Comparison of ENCODE assay signal across 20 cellular contexts in the genomic region with DNA sequence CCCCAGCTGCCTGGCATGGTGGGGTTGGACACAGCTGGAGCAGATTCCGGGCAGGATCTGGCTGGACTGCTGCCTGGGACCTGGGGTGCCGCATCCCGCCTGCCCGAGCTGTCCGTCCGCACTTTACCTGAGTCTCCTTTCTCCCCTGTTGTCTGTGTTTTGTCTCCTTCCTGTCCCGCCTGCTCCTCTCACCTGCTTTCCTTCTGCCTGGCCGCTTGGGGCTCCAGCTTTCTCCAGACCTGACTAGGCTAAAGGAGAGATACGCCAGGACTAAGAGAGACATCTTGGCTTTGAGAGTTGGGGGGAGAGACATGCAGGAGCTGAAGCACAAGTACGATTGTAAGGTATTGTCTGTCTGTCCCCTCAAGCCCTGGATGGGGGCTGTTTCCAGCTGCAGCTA.
"Had no signal": no experiment of that assay in that cellular context is flagged by ENCODE, and none has a peak within 500 bp of the region (broad histone marks: within the 10 kb centered on the region; RNA-seq: fewer than 3 reads in every experiment).

No MANE protein-coding gene starts in this region.

- H3K4me3 Mint-ChIP-seq: memory B cell; naive thymus-derived CD4-positive, alpha-beta T cell; stimulated activated memory B cell treated with anti-CD40 and anti-IgM and Interleukin-4, amounts not matched to agents 10 μg/mL and 1 μg/mL and 100 μg/mL, for 72 hours; stimulated activated naive CD8-positive, alpha-beta T cell treated with anti-CD3 and anti-CD28 coated beads, Interleukin-15, Interleukin-2, amounts not matched to agents 100 ng/mL and 50 ng/mL, for 24 hours had no signal

- DNase-seq: dermis blood vessel endothelial cell; heart left ventricle; hippocampal formation; left cardiac atrium; left ventricle myocardium inferior; lower lobe of right lung; naive thymus-derived CD4-positive, alpha-beta T cell; psoas muscle; retina; spleen; stimulated activated CD4-positive, alpha-beta T cell treated with anti-CD3 and anti-CD28 coated beads, Interleukin-15, amount 100 ng/mL, for 24 hours; stimulated activated CD4-positive, alpha-beta T cell treated with anti-CD3 and anti-CD28 coated beads, Interleukin-1b, Interleukin-23, amount 100 ng/mL, for 48 hours; stimulated activated CD4-positive, alpha-beta T cell treated with anti-CD3 and anti-CD28 coated beads, Interleukin-4, amount 100 ng/mL, for 24 hours; transverse colon had no signal

- H3K4me3 ChIP-seq: heart left ventricle, left ventricle myocardium inferior, lower lobe of right lung, psoas muscle, spleen, transverse colon had no signal

- H3K9me3 Mint-ChIP-seq: memory B cell; naive thymus-derived CD4-positive, alpha-beta T cell; stimulated activated memory B cell treated with anti-CD40 and anti-IgM and Interleukin-4, amounts not matched to agents 10 μg/mL and 1 μg/mL and 100 μg/mL, for 72 hours; stimulated activated naive CD8-positive, alpha-beta T cell treated with anti-CD3 and anti-CD28 coated beads, Interleukin-15, Interleukin-2, amounts not matched to agents 100 ng/mL and 50 ng/mL, for 24 hours had no signal

- H3K27me3 ChIP-seq: heart left ventricle, transverse colon had no signal

- H3K9me3 ChIP-seq: heart left ventricle, left ventricle myocardium inferior, lower lobe of right lung, neutrophil, psoas muscle, spleen, transverse colon had no signal

- H3K27ac ChIP-seq: heart left ventricle, left ventricle myocardium inferior, lower lobe of right lung, neutrophil, psoas muscle, spleen, transverse colon had no signal

- ATAC-seq: esophagus mucosa; heart left ventricle; left cardiac atrium; lower lobe of right lung; naive thymus-derived CD4-positive, alpha-beta T cell; psoas muscle; sciatic nerve; stimulated activated memory B cell treated with anti-CD40 and anti-IgM and Interleukin-4, amounts not matched to agents 10 μg/mL and 1 μg/mL and 100 μg/mL, for 72 hours had no signal

- H3K27ac Mint-ChIP-seq: memory B cell; stimulated activated memory B cell treated with anti-CD40 and anti-IgM and Interleukin-4, amounts not matched to agents 10 μg/mL and 1 μg/mL and 100 μg/mL, for 72 hours; stimulated activated naive CD8-positive, alpha-beta T cell treated with anti-CD3 and anti-CD28 coated beads, Interleukin-15, Interleukin-2, amounts not matched to agents 100 ng/mL and 50 ng/mL, for 24 hours had no signal

- H3K4me1 Mint-ChIP-seq: memory B cell; naive thymus-derived CD4-positive, alpha-beta T cell; stimulated activated memory B cell treated with anti-CD40 and anti-IgM and Interleukin-4, amounts not matched to agents 10 μg/mL and 1 μg/mL and 100 μg/mL, for 72 hours had no signal

- H3K36me3 Mint-ChIP-seq: memory B cell; naive thymus-derived CD4-positive, alpha-beta T cell; stimulated activated memory B cell treated with anti-CD40 and anti-IgM and Interleukin-4, amounts not matched to agents 10 μg/mL and 1 μg/mL and 100 μg/mL, for 72 hours had no signal

- H3K36me3 ChIP-seq: neutrophil had no signal
